Comparison of ENCODE assay signal across 1 cellular context in genomic region chr2:54572262-54572635, GRCh38.
TF ChIP-seq lines count a peak whose summit lies in the region.

No MANE protein-coding gene starts in this region.

TF ChIP-seq in HEK293, 187 proteins besides CTCF, POLR2A, EP300 and RAD21 (continued from another document and continues in another):
- no peak for TF ChIP-seq IKZF3 (tag by site-specific recombination; IDR thresholded peaks at IDR 0.05)
- TF ChIP-seq, protein P1, sequence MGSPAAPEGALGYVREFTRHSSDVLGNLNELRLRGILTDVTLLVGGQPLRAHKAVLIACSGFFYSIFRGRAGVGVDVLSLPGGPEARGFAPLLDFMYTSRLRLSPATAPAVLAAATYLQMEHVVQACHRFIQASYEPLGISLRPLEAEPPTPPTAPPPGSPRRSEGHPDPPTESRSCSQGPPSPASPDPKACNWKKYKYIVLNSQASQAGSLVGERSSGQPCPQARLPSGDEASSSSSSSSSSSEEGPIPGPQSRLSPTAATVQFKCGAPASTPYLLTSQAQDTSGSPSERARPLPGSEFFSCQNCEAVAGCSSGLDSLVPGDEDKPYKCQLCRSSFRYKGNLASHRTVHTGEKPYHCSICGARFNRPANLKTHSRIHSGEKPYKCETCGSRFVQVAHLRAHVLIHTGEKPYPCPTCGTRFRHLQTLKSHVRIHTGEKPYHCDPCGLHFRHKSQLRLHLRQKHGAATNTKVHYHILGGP (tag by site-specific recombination; IDR thresholded peaks at IDR 0.05), result peak; percentile 95
- TF ChIP-seq HOXD13 (CRISPR knock-in tag; IDR thresholded peaks at IDR 0.05; ENCODE audit: borderline replicate concordance), result no peak
- no peak for TF ChIP-seq ZNF133 (tag by site-specific recombination; IDR thresholded peaks at IDR 0.05)
- peak; percentile 82; the same call in 1 of the 2 replicates for TF ChIP-seq OVOL3 (tag by site-specific recombination; IDR thresholded peaks at IDR 0.05)
- TF ChIP-seq, protein P2, sequence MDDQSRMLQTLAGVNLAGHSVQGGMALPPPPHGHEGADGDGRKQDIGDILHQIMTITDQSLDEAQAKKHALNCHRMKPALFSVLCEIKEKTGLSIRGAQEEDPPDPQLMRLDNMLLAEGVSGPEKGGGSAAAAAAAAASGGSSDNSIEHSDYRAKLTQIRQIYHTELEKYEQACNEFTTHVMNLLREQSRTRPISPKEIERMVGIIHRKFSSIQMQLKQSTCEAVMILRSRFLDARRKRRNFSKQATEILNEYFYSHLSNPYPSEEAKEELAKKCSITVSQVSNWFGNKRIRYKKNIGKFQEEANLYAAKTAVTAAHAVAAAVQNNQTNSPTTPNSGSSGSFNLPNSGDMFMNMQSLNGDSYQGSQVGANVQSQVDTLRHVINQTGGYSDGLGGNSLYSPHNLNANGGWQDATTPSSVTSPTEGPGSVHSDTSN (CRISPR knock-in tag; IDR thresholded peaks at IDR 0.05), result no peak
- no peak for TF ChIP-seq PRDM2 (tag by site-specific recombination; IDR thresholded peaks at IDR 0.05; ENCODE audit: borderline replicate concordance)
- TF ChIP-seq ZNF623 (tag by site-specific recombination; IDR thresholded peaks at IDR 0.05), result no peak
- TF ChIP-seq, protein P3, sequence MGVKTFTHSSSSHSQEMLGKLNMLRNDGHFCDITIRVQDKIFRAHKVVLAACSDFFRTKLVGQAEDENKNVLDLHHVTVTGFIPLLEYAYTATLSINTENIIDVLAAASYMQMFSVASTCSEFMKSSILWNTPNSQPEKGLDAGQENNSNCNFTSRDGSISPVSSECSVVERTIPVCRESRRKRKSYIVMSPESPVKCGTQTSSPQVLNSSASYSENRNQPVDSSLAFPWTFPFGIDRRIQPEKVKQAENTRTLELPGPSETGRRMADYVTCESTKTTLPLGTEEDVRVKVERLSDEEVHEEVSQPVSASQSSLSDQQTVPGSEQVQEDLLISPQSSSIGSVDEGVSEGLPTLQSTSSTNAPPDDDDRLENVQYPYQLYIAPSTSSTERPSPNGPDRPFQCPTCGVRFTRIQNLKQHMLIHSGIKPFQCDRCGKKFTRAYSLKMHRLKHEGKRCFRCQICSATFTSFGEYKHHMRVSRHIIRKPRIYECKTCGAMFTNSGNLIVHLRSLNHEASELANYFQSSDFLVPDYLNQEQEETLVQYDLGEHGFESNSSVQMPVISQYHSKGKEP (tag by site-specific recombination; IDR thresholded peaks at IDR 0.05), result peak; percentile 71; the same call in 1 of the 2 replicates
- TF ChIP-seq ZNF660 (tag by site-specific recombination; IDR thresholded peaks at IDR 0.05), result peak; percentile 40; the same call in 1 of the 2 replicates
- no peak for TF ChIP-seq ZNF146 (tag by site-specific recombination; IDR thresholded peaks at IDR 0.05)
- TF ChIP-seq, protein P4, sequence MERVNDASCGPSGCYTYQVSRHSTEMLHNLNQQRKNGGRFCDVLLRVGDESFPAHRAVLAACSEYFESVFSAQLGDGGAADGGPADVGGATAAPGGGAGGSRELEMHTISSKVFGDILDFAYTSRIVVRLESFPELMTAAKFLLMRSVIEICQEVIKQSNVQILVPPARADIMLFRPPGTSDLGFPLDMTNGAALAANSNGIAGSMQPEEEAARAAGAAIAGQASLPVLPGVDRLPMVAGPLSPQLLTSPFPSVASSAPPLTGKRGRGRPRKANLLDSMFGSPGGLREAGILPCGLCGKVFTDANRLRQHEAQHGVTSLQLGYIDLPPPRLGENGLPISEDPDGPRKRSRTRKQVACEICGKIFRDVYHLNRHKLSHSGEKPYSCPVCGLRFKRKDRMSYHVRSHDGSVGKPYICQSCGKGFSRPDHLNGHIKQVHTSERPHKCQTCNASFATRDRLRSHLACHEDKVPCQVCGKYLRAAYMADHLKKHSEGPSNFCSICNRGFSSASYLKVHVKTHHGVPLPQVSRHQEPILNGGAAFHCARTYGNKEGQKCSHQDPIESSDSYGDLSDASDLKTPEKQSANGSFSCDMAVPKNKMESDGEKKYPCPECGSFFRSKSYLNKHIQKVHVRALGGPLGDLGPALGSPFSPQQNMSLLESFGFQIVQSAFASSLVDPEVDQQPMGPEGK (tag by site-specific recombination; IDR thresholded peaks at IDR 0.05), result no peak
- no peak for TF ChIP-seq ZNF23 (tag by site-specific recombination; IDR thresholded peaks at IDR 0.05; ENCODE audit: borderline replicate concordance)
- TF ChIP-seq ZBTB26 (tag by site-specific recombination; optimal IDR thresholded peaks at IDR 0.05), result no peak
- no peak for TF ChIP-seq ZBTB21 (tag by site-specific recombination; IDR thresholded peaks at IDR 0.05)
- no peak for TF ChIP-seq ZNF558 (tag by site-specific recombination; IDR thresholded peaks at IDR 0.05)
- TF ChIP-seq ZNF585B (tag by site-specific recombination; IDR thresholded peaks at IDR 0.05), result no peak
- no peak for TF ChIP-seq GLIS2 (tag by site-specific recombination; IDR thresholded peaks at IDR 0.05)
- no peak for TF ChIP-seq ZNF701 (tag by site-specific recombination; IDR thresholded peaks at IDR 0.05)
- TF ChIP-seq GLI2 (tag by site-specific recombination; IDR thresholded peaks at IDR 0.05; ENCODE audit: borderline replicate concordance, low read depth), result peak; percentile 88
- no peak for TF ChIP-seq ZBTB49 (tag by site-specific recombination; IDR thresholded peaks at IDR 0.05; ENCODE audit: low read depth)
- TF ChIP-seq ZSCAN23 (tag by site-specific recombination; IDR thresholded peaks at IDR 0.05), result no peak; the same call in 1 of the 2 replicates
- TF ChIP-seq ZSCAN18 (tag by site-specific recombination; IDR thresholded peaks at IDR 0.05), result no peak
- TF ChIP-seq ZNF561 (tag by site-specific recombination; IDR thresholded peaks at IDR 0.05; ENCODE audit: borderline replicate concordance), result 0 out of 2 replicates have a peak, but pooled peaks have one; percentile 27
- TF ChIP-seq, protein P5, sequence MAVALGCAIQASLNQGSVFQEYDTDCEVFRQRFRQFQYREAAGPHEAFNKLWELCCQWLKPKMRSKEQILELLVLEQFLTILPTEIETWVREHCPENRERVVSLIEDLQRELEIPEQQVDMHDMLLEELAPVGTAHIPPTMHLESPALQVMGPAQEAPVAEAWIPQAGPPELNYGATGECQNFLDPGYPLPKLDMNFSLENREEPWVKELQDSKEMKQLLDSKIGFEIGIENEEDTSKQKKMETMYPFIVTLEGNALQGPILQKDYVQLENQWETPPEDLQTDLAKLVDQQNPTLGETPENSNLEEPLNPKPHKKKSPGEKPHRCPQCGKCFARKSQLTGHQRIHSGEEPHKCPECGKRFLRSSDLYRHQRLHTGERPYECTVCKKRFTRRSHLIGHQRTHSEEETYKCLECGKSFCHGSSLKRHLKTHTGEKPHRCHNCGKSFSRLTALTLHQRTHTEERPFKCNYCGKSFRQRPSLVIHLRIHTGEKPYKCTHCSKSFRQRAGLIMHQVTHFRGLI (tag by site-specific recombination; IDR thresholded peaks at IDR 0.05), result peak; percentile 93
- peak; percentile 37 for TF ChIP-seq ZXDB (tag by site-specific recombination; IDR thresholded peaks at IDR 0.05)
- TF ChIP-seq, protein P6, sequence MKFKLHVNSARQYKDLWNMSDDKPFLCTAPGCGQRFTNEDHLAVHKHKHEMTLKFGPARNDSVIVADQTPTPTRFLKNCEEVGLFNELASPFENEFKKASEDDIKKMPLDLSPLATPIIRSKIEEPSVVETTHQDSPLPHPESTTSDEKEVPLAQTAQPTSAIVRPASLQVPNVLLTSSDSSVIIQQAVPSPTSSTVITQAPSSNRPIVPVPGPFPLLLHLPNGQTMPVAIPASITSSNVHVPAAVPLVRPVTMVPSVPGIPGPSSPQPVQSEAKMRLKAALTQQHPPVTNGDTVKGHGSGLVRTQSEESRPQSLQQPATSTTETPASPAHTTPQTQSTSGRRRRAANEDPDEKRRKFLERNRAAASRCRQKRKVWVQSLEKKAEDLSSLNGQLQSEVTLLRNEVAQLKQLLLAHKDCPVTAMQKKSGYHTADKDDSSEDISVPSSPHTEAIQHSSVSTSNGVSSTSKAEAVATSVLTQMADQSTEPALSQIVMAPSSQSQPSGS (tag by site-specific recombination; IDR thresholded peaks at IDR 0.05; ENCODE audit: low read depth), result peak; percentile 44; the same call in 1 of the 2 replicates
- no peak for TF ChIP-seq ZNF777 (tag by site-specific recombination; IDR thresholded peaks at IDR 0.05; ENCODE audit: borderline replicate concordance)
- TF ChIP-seq FEZF1 (tag by site-specific recombination; IDR thresholded peaks at IDR 0.05), result peak; percentile 95
- TF ChIP-seq ZNF221 (tag by site-specific recombination; IDR thresholded peaks at IDR 0.05; ENCODE audit: borderline replicate concordance), result no peak
- no peak for TF ChIP-seq ZFP41 (tag by site-specific recombination; IDR thresholded peaks at IDR 0.05; ENCODE audit: borderline replicate concordance)
- no peak for TF ChIP-seq ZNF24 (tag by site-specific recombination; IDR thresholded peaks at IDR 0.05)
- TF ChIP-seq ZNF292 (tag by site-specific recombination; IDR thresholded peaks at IDR 0.05; ENCODE audit: borderline replicate concordance, low read depth), result no peak
- TF ChIP-seq ZNF837 (tag by site-specific recombination; IDR thresholded peaks at IDR 0.05), result no peak
- 0 out of 2 replicates have a peak, but pooled peaks have one; percentile 21 for TF ChIP-seq ZBTB8A (tag by site-specific recombination; IDR thresholded peaks at IDR 0.05)
- TF ChIP-seq SCRT1 (tag by site-specific recombination; IDR thresholded peaks at IDR 0.05; ENCODE audit: borderline replicate concordance), result no peak
- no peak for TF ChIP-seq ZNF202 (tag by site-specific recombination; IDR thresholded peaks at IDR 0.05; ENCODE audit: borderline replicate concordance)
- TF ChIP-seq ZNF184 (tag by site-specific recombination; IDR thresholded peaks at IDR 0.05), result no peak
- no peak for TF ChIP-seq ZFP3 (tag by site-specific recombination; IDR thresholded peaks at IDR 0.05; ENCODE audit: low read depth)
- no peak for TF ChIP-seq ZNF274 (IDR thresholded peaks at IDR 0.05; ENCODE audit: low read length)
- no peak for TF ChIP-seq ZNF274 (tag by site-specific recombination; IDR thresholded peaks at IDR 0.05; ENCODE audit: borderline replicate concordance)
